In the genomic region with DNA sequence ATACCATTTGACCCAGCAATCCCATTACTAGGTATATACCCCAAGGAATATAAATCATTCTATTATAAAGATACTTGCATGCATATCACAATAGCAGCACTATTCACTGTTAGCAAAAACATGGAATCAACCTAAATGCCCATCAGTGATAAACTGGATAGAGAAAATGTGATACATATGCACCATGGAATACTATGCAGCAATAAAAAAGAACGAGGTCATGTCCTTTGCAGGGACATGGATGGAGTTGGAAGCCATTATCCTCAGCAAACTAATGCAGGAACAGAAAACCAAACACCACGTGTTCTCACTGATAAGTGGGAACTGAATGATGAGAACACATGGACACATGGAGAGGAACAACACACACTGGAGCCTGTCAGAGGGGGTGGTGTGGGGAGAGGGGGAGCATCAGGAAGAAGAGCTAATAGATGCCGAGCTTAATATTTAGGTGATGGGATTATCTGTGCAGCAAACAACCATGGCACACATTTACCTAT, we compare ENCODE assay signal across 5 cellular contexts. TPM values are rescaled to one million over a fixed set of nuclear protein-coding genes. Genes with fewer than 3 reads are reported as not detected.
"Had no signal": no experiment of that assay in that cellular context is flagged by ENCODE, and none has a peak within 500 bp of the region (broad histone marks: within the 10 kb centered on the region; RNA-seq: fewer than 3 reads in every experiment).

No MANE protein-coding gene starts in this region.

RNA-seq across cellular contexts. Expression of gene ANKRD55, which starts 31.3 kb away (rescaled TPM):
- total RNA-seq: GM23338, H1, H9, HFFc6, HT1080 had no signal
- polyA plus RNA-seq: GM23338, H1 had no signal
